In the genomic region with DNA sequence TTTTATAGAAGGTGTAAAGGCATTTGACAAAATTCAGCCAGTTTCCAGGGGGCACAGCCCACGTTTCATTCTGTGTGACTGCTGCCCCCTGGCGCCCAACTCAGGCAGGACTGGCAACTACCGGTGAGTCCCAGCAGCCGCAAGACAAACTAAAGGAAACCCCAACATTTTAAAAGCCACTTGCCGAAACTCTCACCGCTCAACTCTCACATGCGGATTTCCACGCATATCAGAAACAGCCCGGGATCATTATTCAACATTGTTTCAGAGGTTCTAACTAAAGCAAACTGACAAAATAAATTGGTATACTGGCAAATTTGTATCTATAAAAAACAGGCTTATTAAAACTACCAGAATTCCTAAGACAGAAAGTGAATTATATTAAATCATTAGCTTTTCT, we compare ENCODE assay signal across 8 cellular contexts. TPM values are rescaled to one million over a fixed set of nuclear protein-coding genes. Genes with fewer than 3 reads are reported as not detected.
DNase-seq lines count a peak whose midpoint lies in the region; ATAC-seq, FAIRE-seq and TF ChIP-seq lines count a peak whose summit lies in the region.

No MANE protein-coding gene starts in this region.

- intact Hi-C loops in Caco-2 (cut with micrococcal nuclease; ENCODE audit: unreplicated experiment) = loop anchor here (1.0 to 5.0 kb wide), 3 partner anchors 157 to 286 kb away; partner anchors contain the start of gene SLC35E4
- intact Hi-C loops in activated T-helper 2 cell treated with anti-CD3 and anti-CD28 coated beads, Interferon-gamma antibody, Interleukin-2, Interleukin-4, amounts not matched to agents 10 μg/mL and 5 μg/mL and 100 μg/mL, durations not matched to agents 14 hours and 24 hours and 36 hours (cut with micrococcal nuclease) = loop anchor here (1.0 to 2.0 kb wide), 3 partner anchors 48 to 286 kb away; partner anchors contain the start of genes MORC2, SLC35E4 and TUG1

- FAIRE-seq in HTR-8/SVneo (lab: Jason Lieb, UNC) = no peak

- H3K4me3 Mint-ChIP-seq in Caco-2 (ENCODE audit: unreplicated experiment) = peak overlapping the region; percentile 60
- H3K4me3 Mint-ChIP-seq in activated T-helper 2 cell treated with anti-CD3 and anti-CD28 coated beads, Interferon-gamma antibody, Interleukin-2, Interleukin-4, amounts not matched to agents 10 μg/mL and 5 μg/mL and 100 μg/mL, durations not matched to agents 14 hours and 24 hours and 36 hours (ENCODE audit: low read depth) = peak overlapping the region; percentile 82

- H3K27ac ChIP-seq in neutrophil = no peak overlapping the region

- H3K4me1 Mint-ChIP-seq in Caco-2 (ENCODE audit: low read depth, unreplicated experiment) = peaks cover 5% of the 10 kb centered on the region
- H3K4me1 Mint-ChIP-seq in activated T-helper 2 cell treated with anti-CD3 and anti-CD28 coated beads, Interferon-gamma antibody, Interleukin-2, Interleukin-4, amounts not matched to agents 10 μg/mL and 5 μg/mL and 100 μg/mL, durations not matched to agents 14 hours and 24 hours and 36 hours (ENCODE audit: low read depth) = peaks cover 15% of the 10 kb centered on the region

- no peak overlapping the region for H3K27ac Mint-ChIP-seq in Caco-2 (ENCODE audit: unreplicated experiment)
- no peak overlapping the region for H3K27ac Mint-ChIP-seq in activated T-helper 2 cell treated with anti-CD3 and anti-CD28 coated beads, Interferon-gamma antibody, Interleukin-2, Interleukin-4, amounts not matched to agents 10 μg/mL and 5 μg/mL and 100 μg/mL, durations not matched to agents 14 hours and 24 hours and 36 hours

- no TSS peak for BruUV-seq in Caco-2 (replicated peaks; lab: Mats Ljungman, UMichigan)

- H3K27me3 ChIP-seq in Caco-2 (replicated peaks; ENCODE audit: control insufficient read depth, insufficient read depth, low read length) (no peaks in the 10 kb centered on the region), neutrophil (peaks cover 15% of the 10 kb centered on the region)

- peak overlapping the region; percentile 49 for H3K4me3 ChIP-seq in Caco-2 (ENCODE audit: low read depth, low read length)
- no peak overlapping the region for H3K4me3 ChIP-seq in fibroblast of pulmonary artery (replicated peaks; ENCODE audit: low read depth, low read length)
- H3K4me3 ChIP-seq in neutrophil (ENCODE audit: low read depth in 1 of 2, low read length in 1 of 2) = no peak overlapping the region

- no peaks in the 10 kb centered on the region for H3K36me3 ChIP-seq in Caco-2 (ENCODE audit: control insufficient read depth, insufficient read depth, low read length)
- no peaks in the 10 kb centered on the region for H3K36me3 ChIP-seq in neutrophil

- H3K9me3 ChIP-seq in Caco-2 (peaks cover 8% of the 10 kb centered on the region; the same call in 1 of the 2 replicates), neutrophil (no peaks in the 10 kb centered on the region)

- H3K36me3 Mint-ChIP-seq in Caco-2 (ENCODE audit: insufficient read depth, unreplicated experiment) = peaks cover 29% of the 10 kb centered on the region
- H3K36me3 Mint-ChIP-seq in activated T-helper 2 cell treated with anti-CD3 and anti-CD28 coated beads, Interferon-gamma antibody, Interleukin-2, Interleukin-4, amounts not matched to agents 10 μg/mL and 5 μg/mL and 100 μg/mL, durations not matched to agents 14 hours and 24 hours and 36 hours (ENCODE audit: low read depth) = peaks cover 13% of the 10 kb centered on the region

- CTCF ChIA-PET in Caco-2 (lab: Charles Lee) = interaction anchor here (0.6 to 2.0 kb wide), 4 partner anchors 10 to 182 kb away, joined by 3 to 15 read pairs (median 4); no protein-coding TSS in a partner anchor

- H3K4me1 ChIP-seq in Caco-2 = no peaks in the 10 kb centered on the region
- peaks cover 0 to 12% of the 10 kb centered on the region in 2 experiments for H3K4me1 ChIP-seq in neutrophil (ENCODE audit: control insufficient read depth in 1 of 2, insufficient read depth in 1 of 2, low read depth in 1 of 2, low read length in 1 of 2)

- DNase-seq in Caco-2 = peak; percentile 73 to 84
- peak; percentile 64 for DNase-seq in HTR-8/SVneo (ENCODE audit: insufficient read length, low spot score)
- DNase-seq in RPMI8226 = peak; percentile 77
- DNase-seq in activated T-helper 2 cell treated with anti-CD3 and anti-CD28 coated beads, Interferon-gamma antibody, Interleukin-2, Interleukin-4, amounts not matched to agents 10 μg/mL and 5 μg/mL and 100 μg/mL, durations not matched to agents 14 hours and 24 hours and 36 hours (ENCODE audit: low spot score) = peak; percentile 74
- DNase-seq in fibroblast of pulmonary artery (ENCODE audit: low read depth) = peak; percentile 71
- DNase-seq in stromal cell of bone marrow (ENCODE audit: low read depth) = peak; percentile 32

- ATAC-seq in HG02840 (IDR thresholded peaks at IDR 0.05; ENCODE audit: low FRiP score, unreplicated experiment) = no peak

- TF ChIP-seq CTCF in Caco-2 (IDR thresholded peaks at IDR 0.05; ENCODE audit: insufficient read depth in 1 of 2, low read depth in 1 of 2, low read length in 1 of 2, severe bottlenecking in 1 of 2, unreplicated experiment in 1 of 2) (peak; percentile 91 to 93), fibroblast of pulmonary artery (IDR thresholded peaks at IDR 0.05; ENCODE audit: low read length, missing control alignments) (peak; percentile 82), neutrophil (IDR thresholded peaks at IDR 0.05) (peak; percentile 80)

- H3K9me3 Mint-ChIP-seq in Caco-2 (ENCODE audit: unreplicated experiment) = peaks cover 10% of the 10 kb centered on the region
- peaks cover 4% of the 10 kb centered on the region for H3K9me3 Mint-ChIP-seq in activated T-helper 2 cell treated with anti-CD3 and anti-CD28 coated beads, Interferon-gamma antibody, Interleukin-2, Interleukin-4, amounts not matched to agents 10 μg/mL and 5 μg/mL and 100 μg/mL, durations not matched to agents 14 hours and 24 hours and 36 hours

- POLR2A ChIA-PET in Caco-2 (lab: Charles Lee) = interaction anchor here (0.6 kb wide), 1 partner anchor 15 kb away, joined by 4 read pairs; no protein-coding TSS in a partner anchor

- no peaks in the 10 kb centered on the region for H3K27me3 Mint-ChIP-seq in Caco-2 (ENCODE audit: insufficient read depth, unreplicated experiment)
- no peaks in the 10 kb centered on the region for H3K27me3 Mint-ChIP-seq in activated T-helper 2 cell treated with anti-CD3 and anti-CD28 coated beads, Interferon-gamma antibody, Interleukin-2, Interleukin-4, amounts not matched to agents 10 μg/mL and 5 μg/mL and 100 μg/mL, durations not matched to agents 14 hours and 24 hours and 36 hours (ENCODE audit: low read depth)

RNA-seq across cellular contexts. Expression of gene MORC2, which starts 48.2 kb away (rescaled TPM):
- 44.9 and 49.9 TPM in 2 replicates for total RNA-seq in Caco-2 (2022)
- 37.2 and 42.1 TPM in 2 replicates for total RNA-seq in activated T-helper 2 cell treated with anti-CD3 and anti-CD28 coated beads, Interferon-gamma antibody, Interleukin-2, Interleukin-4, amounts not matched to agents 10 μg/mL and 5 μg/mL and 100 μg/mL, durations not matched to agents 14 hours and 24 hours and 36 hours

RNA-seq across cellular contexts. Expression of gene TUG1, which starts 48.7 kb away (rescaled TPM):
- total RNA-seq in Caco-2 (2022) = 99.1 and 103 TPM in 2 replicates
- 66.9 and 68.2 TPM in 2 replicates for total RNA-seq in activated T-helper 2 cell treated with anti-CD3 and anti-CD28 coated beads, Interferon-gamma antibody, Interleukin-2, Interleukin-4, amounts not matched to agents 10 μg/mL and 5 μg/mL and 100 μg/mL, durations not matched to agents 14 hours and 24 hours and 36 hours
